In the genomic region with DNA sequence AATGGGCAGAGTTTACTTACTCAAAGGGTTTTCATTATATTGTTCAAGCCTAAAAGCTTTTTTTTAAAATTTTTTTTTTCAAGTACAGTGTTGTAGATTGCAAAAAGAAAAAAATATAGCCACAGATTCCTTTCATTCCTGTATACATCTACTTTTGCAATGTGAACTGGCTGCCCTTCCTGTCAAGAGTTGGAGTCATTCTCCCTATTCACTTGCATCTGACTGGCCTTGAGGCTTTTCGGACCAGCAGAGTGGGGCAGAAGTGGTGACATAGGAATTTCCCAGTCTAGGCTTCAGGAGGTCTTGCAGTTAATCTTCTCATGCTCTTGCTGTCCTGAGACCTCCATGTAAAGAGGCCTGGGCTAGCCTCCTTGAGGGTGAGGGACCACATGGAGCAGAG, we compare ENCODE assay signal across 19 cellular contexts.
"Had no signal": no experiment of that assay in that cellular context is flagged by ENCODE, and none has a peak within 500 bp of the region (broad histone marks: within the 10 kb centered on the region; RNA-seq: fewer than 3 reads in every experiment).

No MANE protein-coding gene starts in this region.

- H3K4me3 ChIP-seq: lung, mucosa of descending colon, suprapubic skin, upper lobe of right lung had no signal

- H3K4me1 ChIP-seq: suprapubic skin, upper lobe of right lung had no signal

- H3K9me3 ChIP-seq: mucosa of descending colon, suprapubic skin, upper lobe of right lung had no signal

- H3K27me3 ChIP-seq: suprapubic skin, upper lobe of right lung had no signal

- H3K36me3 ChIP-seq: suprapubic skin, upper lobe of right lung had no signal

- H3K27ac ChIP-seq: epithelial cell of prostate, suprapubic skin, upper lobe of right lung had no signal

- ATAC-seq: left colon; mucosa of descending colon; naive thymus-derived CD8-positive, alpha-beta T cell; sciatic nerve; upper lobe of right lung had no signal

- DNase-seq: activated CD4-positive, alpha-beta T cell treated with anti-CD3 and anti-CD28 coated beads, Interleukin-2, amount 50 U/mL, for 48 hours; activated CD4-positive, CD25-positive, alpha-beta regulatory T cell treated with anti-CD3 and anti-CD28 coated beads, Interleukin-2, amount 50 U/mL, for 72 hours; activated gamma-delta T cell; activated T-cell treated with anti-CD3 and anti-CD28 coated beads, Interleukin-2, amount 50 U/mL, for 48 hours; anterior cingulate cortex; cortex of kidney; effector CD8-positive, alpha-beta T cell; immature natural killer cell; left colon; mucosa of descending colon; naive thymus-derived CD8-positive, alpha-beta T cell; stimulated activated CD4-positive, alpha-beta T cell treated with anti-CD3 and anti-CD28 coated beads, Interleukin-2, amount 100 ng/mL, for 48 hours; stimulated activated naive CD4-positive, alpha-beta T cell treated with Interleukin-2 at 50 U/mL for 16 hours; T-helper 9 cell; upper lobe of right lung had no signal
